Comparison of ENCODE assay signal across 12 cellular contexts in genomic region chr1:170162385-170163226, GRCh38. TPM values are rescaled to one million over a fixed set of nuclear protein-coding genes. Genes with fewer than 3 reads are reported as not detected.
A peak's percentile ranks its signal among the peaks of the same experiment; 100 is the strongest.
DNase-seq lines count a peak whose midpoint lies in the region; ATAC-seq and TF ChIP-seq lines count a peak whose summit lies in the region.
"Had no signal": no experiment of that assay in that cellular context is flagged by ENCODE, and none has a peak within 500 bp of the region (broad histone marks: within the 10 kb centered on the region; RNA-seq: fewer than 3 reads in every experiment).

No MANE protein-coding gene starts in this region.

- ATAC-seq in left ventricle myocardium superior: peak; percentile 92
- no peak for ATAC-seq in HG03196 (IDR thresholded peaks at IDR 0.05; ENCODE audit: unreplicated experiment)
- ATAC-seq in GM21447 (IDR thresholded peaks at IDR 0.05; ENCODE audit: unreplicated experiment): no peak
- ATAC-seq: stimulated activated naive CD8-positive, alpha-beta T cell treated with anti-CD3 and anti-CD28 coated beads, Interleukin-15, Interleukin-2, amounts not matched to agents 100 U/mL and 50 U/mL, for 24 hours had no signal

- H3K9ac ChIP-seq in skeletal muscle satellite cell (ENCODE audit: low read depth, low read length): no peak overlapping the region

- H3K27me3 ChIP-seq in H7 (ENCODE audit: control insufficient read depth, insufficient read depth, low read length): no peaks in the 10 kb centered on the region
- no peaks in the 10 kb centered on the region for H3K27me3 ChIP-seq in skeletal muscle satellite cell (ENCODE audit: control insufficient read depth, insufficient read depth, low read length)
- H3K27me3 ChIP-seq: sigmoid colon had no signal

- intact Hi-C loops in left ventricle myocardium superior (cut with micrococcal nuclease): no loop called here

- peak overlapping the region; percentile 34 for H3K4me2 ChIP-seq in skeletal muscle satellite cell (ENCODE audit: low read length)

- H3K4me3 ChIP-seq in H7 (ENCODE audit: insufficient read depth, low read depth, low read length): no peak overlapping the region
- no peak overlapping the region for H3K4me3 ChIP-seq in astrocyte of the spinal cord (ENCODE audit: low read depth, low read length)
- H3K4me3 ChIP-seq in skeletal muscle satellite cell (ENCODE audit: low read length): no peak overlapping the region
- H3K4me3 ChIP-seq: sigmoid colon had no signal

- H3K36me3 ChIP-seq in H7 (replicated peaks; ENCODE audit: control insufficient read depth, insufficient read depth, low read length) (no peaks in the 10 kb centered on the region), skeletal muscle satellite cell (ENCODE audit: insufficient read depth, low read length) (no peaks in the 10 kb centered on the region)
- H3K36me3 ChIP-seq: sigmoid colon had no signal

- H3K9me3 ChIP-seq in skeletal muscle satellite cell (replicated peaks; ENCODE audit: low read length): no peaks in the 10 kb centered on the region
- H3K9me3 ChIP-seq: sigmoid colon had no signal

- DNase-seq in H7: peak; percentile 16
- peak; percentile 93 for DNase-seq in astrocyte of the spinal cord (ENCODE audit: low read depth, low spot score)
- peak; percentile 26 for DNase-seq in left ventricle myocardium superior
- no peak for DNase-seq in stimulated activated CD8-positive, alpha-beta memory T cell treated with anti-CD3 and anti-CD28 coated beads, Interleukin-4, amount 100 ng/mL, for 48 hours
- no peak for DNase-seq in Kasumi-1 (lab: John Stamatoyannopoulos, UW)
- DNase-seq: DND-41; NCI-H2081; sigmoid colon; stimulated activated naive CD8-positive, alpha-beta T cell treated with anti-CD3 and anti-CD28 coated beads, Interleukin-15, Interleukin-2, amounts not matched to agents 100 U/mL and 50 U/mL, for 24 hours had no signal

- no peak for TF ChIP-seq CTCF in astrocyte of the spinal cord (IDR thresholded peaks at IDR 0.05; ENCODE audit: low read depth, low read length)

- in situ Hi-C loops in astrocyte of the spinal cord (cut with HindIII; ENCODE audit: low sequenced_read_pairs): no loop called here

- H3K4me1 ChIP-seq in skeletal muscle satellite cell (ENCODE audit: control insufficient read depth, insufficient read depth, low read length): peaks cover 5% of the 10 kb centered on the region
- H3K4me1 ChIP-seq: sigmoid colon had no signal

RNA-seq across cellular contexts. Expression of gene NTMT2, which starts 16.8 kb away (rescaled TPM):
- total RNA-seq in H7 (2014; rRNA removed; shearing (Covaris generic)): 0.28 TPM in 1 of 2 replicates, not detected in the other
- total RNA-seq in left ventricle myocardium superior: 5.9 TPM
- not detected in 2 replicates for total RNA-seq in skeletal muscle satellite cell (2012; rRNA removed)
- total RNA-seq: sigmoid colon had no signal

Comparison
In these comparisons a context has a peak if more than half of its experiments do, and no peak if none do; other contexts are left out.
1. DNase-seq: peak in H7 (single experiment), astrocyte of the spinal cord (single experiment) and left ventricle myocardium superior (single experiment); none in stimulated activated CD8-positive, alpha-beta memory T cell treated with anti-CD3 and anti-CD28 coated beads, Interleukin-4, amount 100 ng/mL, for 48 hours (single experiment) and Kasumi-1 (0 of 2).